Comparison of ENCODE assay signal across 14 cellular contexts in genomic region chr5:74636149-74636548, GRCh38.
"Had no signal": no experiment of that assay in that cellular context is flagged by ENCODE, and none has a peak within 500 bp of the region (broad histone marks: within the 10 kb centered on the region; RNA-seq: fewer than 3 reads in every experiment).

No MANE protein-coding gene starts in this region.

- ATAC-seq: left lung; naive thymus-derived CD8-positive, alpha-beta T cell; sciatic nerve had no signal

- H3K27me3 ChIP-seq: ascending aorta, esophagus muscularis mucosa, left lung, stomach, testis had no signal

- DNase-seq: activated naive CD4-positive, alpha-beta T cell treated with Interleukin-2 at 50 U/mL for 16 hours; activated T-cell treated with anti-CD3 and anti-CD28 coated beads for 4 hours; hippocampal formation; kidney; left lung; naive thymus-derived CD8-positive, alpha-beta T cell; stimulated activated CD4-positive, alpha-beta T cell treated with anti-CD3 and anti-CD28 coated beads, Interleukin-1b, Interleukin-23, amount 100 ng/mL, for 48 hours; stomach; testis had no signal

- H3K27ac Mint-ChIP-seq: naive thymus-derived CD8-positive, alpha-beta T cell; T-helper 2 cell treated with Interferon-gamma antibody and Interleukin-4, amounts not matched to agents 5 μg/mL and 100 μg/mL, for 36 hours had no signal

- H3K36me3 Mint-ChIP-seq: naive thymus-derived CD8-positive, alpha-beta T cell had no signal

- H3K4me3 Mint-ChIP-seq: T-helper 2 cell treated with Interferon-gamma antibody and Interleukin-4, amounts not matched to agents 5 μg/mL and 100 μg/mL, for 36 hours had no signal

- H3K4me3 ChIP-seq: ascending aorta, esophagus muscularis mucosa, left lung, prostate gland, testis had no signal

- H3K9me3 Mint-ChIP-seq: naive thymus-derived CD8-positive, alpha-beta T cell; T-helper 2 cell treated with Interferon-gamma antibody and Interleukin-4, amounts not matched to agents 5 μg/mL and 100 μg/mL, for 36 hours had no signal

- H3K9me3 ChIP-seq: ascending aorta, esophagus muscularis mucosa, left lung, prostate gland, stomach, testis had no signal

- H3K36me3 ChIP-seq: ascending aorta, prostate gland had no signal

- H3K27ac ChIP-seq: ascending aorta, esophagus muscularis mucosa, left lung, prostate gland, testis had no signal
